9 cellular contexts compared by ENCODE assay signal in the genomic region with DNA sequence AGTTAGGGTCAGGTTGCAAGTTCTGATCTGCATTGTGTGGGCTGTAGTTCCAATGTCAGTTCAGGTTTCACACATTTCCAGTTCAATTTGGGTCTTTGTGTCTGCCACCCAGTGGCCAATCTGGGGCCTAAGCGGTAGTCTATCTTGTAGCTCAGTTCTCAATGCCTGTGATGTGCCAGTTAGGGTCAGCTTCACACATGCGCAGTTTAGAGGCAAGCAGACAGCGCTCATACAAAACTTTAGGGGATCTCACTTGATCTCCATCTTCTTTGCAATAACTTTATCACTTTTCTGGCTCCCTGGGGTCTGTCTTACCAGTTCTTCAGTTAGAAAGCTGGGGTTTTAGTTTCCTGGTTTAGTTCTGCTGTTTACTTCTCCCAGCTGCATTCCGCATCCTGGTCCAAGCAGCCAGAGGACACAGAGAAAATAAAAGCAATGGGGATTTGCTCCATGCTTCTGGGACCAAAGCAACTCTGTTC. TPM values are rescaled to one million over a fixed set of nuclear protein-coding genes. Genes with fewer than 3 reads are reported as not detected.
DNase-seq lines count a peak whose midpoint lies in the region; ATAC-seq, FAIRE-seq and TF ChIP-seq lines count a peak whose summit lies in the region.
"Had no signal": no experiment of that assay in that cellular context is flagged by ENCODE, and none has a peak within 500 bp of the region (broad histone marks: within the 10 kb centered on the region; RNA-seq: fewer than 3 reads in every experiment).

No MANE protein-coding gene starts in this region.

- DNase-seq in DND-41 = peak; percentile 47
- peak; percentile 40 for DNase-seq in RCC 7860 (ENCODE audit: low spot score)
- peak; percentile 31 for DNase-seq in activated T-helper 2 cell treated with anti-CD3 and anti-CD28 coated beads, Interferon-gamma antibody, Interleukin-2, Interleukin-4, amounts not matched to agents 10 μg/mL and 5 μg/mL and 100 μg/mL, durations not matched to agents 14 hours and 24 hours and 36 hours (ENCODE audit: low spot score)
- DNase-seq in foreskin keratinocyte = peak in 1 of 2 donors; percentile 52
- peak; percentile 58 for DNase-seq in neuronal stem cell (ENCODE audit: low spot score)
- DNase-seq in thyroid gland = peak; percentile 81 to 82

- H3K4me2 ChIP-seq in DND-41 (ENCODE audit: insufficient read depth, low read length) = no peak overlapping the region
- H3K4me2 ChIP-seq in neuronal stem cell (ENCODE audit: insufficient read depth, low read length, poor library complexity, severe bottlenecking) = no peak overlapping the region

- no peak overlapping the region for H2BK12ac ChIP-seq in neuronal stem cell (ENCODE audit: low read length)

- H3K4ac ChIP-seq in neuronal stem cell (ENCODE audit: low read length) = no peak overlapping the region

- no peak overlapping the region for H4K91ac ChIP-seq in neuronal stem cell (ENCODE audit: low read depth, low read length, poor library complexity)

- H3K36me3 Mint-ChIP-seq in activated T-helper 2 cell treated with anti-CD3 and anti-CD28 coated beads, Interferon-gamma antibody, Interleukin-2, Interleukin-4, amounts not matched to agents 10 μg/mL and 5 μg/mL and 100 μg/mL, durations not matched to agents 14 hours and 24 hours and 36 hours (ENCODE audit: low read depth) = no peaks in the 10 kb centered on the region

- H4K20me1 ChIP-seq in DND-41 (ENCODE audit: insufficient read depth, low read length) = no peaks in the 10 kb centered on the region

- no peaks in the 10 kb centered on the region for H3K79me2 ChIP-seq in DND-41 (ENCODE audit: insufficient read depth, low read length)

- intact Hi-C loops in activated T-helper 2 cell treated with anti-CD3 and anti-CD28 coated beads, Interferon-gamma antibody, Interleukin-2, Interleukin-4, amounts not matched to agents 10 μg/mL and 5 μg/mL and 100 μg/mL, durations not matched to agents 14 hours and 24 hours and 36 hours (cut with micrococcal nuclease) = loop anchor here (1.0 kb wide), 1 partner anchor 124 kb away; no protein-coding TSS in a partner anchor
- intact Hi-C loops in thyroid gland (cut with DNase I) = loop anchor here (2.0 kb wide), 1 partner anchor 124 kb away; no protein-coding TSS in a partner anchor

- peaks cover 11% of the 10 kb centered on the region for H3K9me3 Mint-ChIP-seq in activated T-helper 2 cell treated with anti-CD3 and anti-CD28 coated beads, Interferon-gamma antibody, Interleukin-2, Interleukin-4, amounts not matched to agents 10 μg/mL and 5 μg/mL and 100 μg/mL, durations not matched to agents 14 hours and 24 hours and 36 hours

- H3K79me1 ChIP-seq in neuronal stem cell (ENCODE audit: low read depth, low read length) = no peaks in the 10 kb centered on the region

- FAIRE-seq in RCC 7860 (lab: Jason Lieb, UNC) = no peak
- FAIRE-seq: colon had no signal

- H3K27ac Mint-ChIP-seq in activated T-helper 2 cell treated with anti-CD3 and anti-CD28 coated beads, Interferon-gamma antibody, Interleukin-2, Interleukin-4, amounts not matched to agents 10 μg/mL and 5 μg/mL and 100 μg/mL, durations not matched to agents 14 hours and 24 hours and 36 hours = no peak overlapping the region

- H3K4me1 ChIP-seq in DND-41 (ENCODE audit: insufficient read depth, low read length) (no peaks in the 10 kb centered on the region), foreskin keratinocyte (no peaks in the 10 kb centered on the region), neuronal stem cell (ENCODE audit: control insufficient read depth in 2 of 2, insufficient read depth in 1 of 2, low read depth in 1 of 2, low read length in 2 of 2) (no peaks in the 10 kb centered on the region), thyroid gland (peaks cover 0 to 6% of the 10 kb centered on the region in 2 donors)

- no peak overlapping the region for H3K18ac ChIP-seq in neuronal stem cell (ENCODE audit: low read length)

- H3K4me3 ChIP-seq in DND-41 (ENCODE audit: low read depth in 1 of 2, low read length in 2 of 2) = no peak overlapping the region
- H3K4me3 ChIP-seq in neuronal stem cell (ENCODE audit: low read length in 2 of 2) = peak overlapping the region in 1 of 2 donors; percentile 40
- H3K4me3 ChIP-seq in thyroid gland (replicated peaks in 1 of 3) = no peak overlapping the region

- H3K9me3 ChIP-seq in DND-41 (ENCODE audit: insufficient read depth, low read length, severe bottlenecking) (peaks cover 12% of the 10 kb centered on the region), neuronal stem cell (replicated peaks in 1 of 2; ENCODE audit: control insufficient read depth in 2 of 2, insufficient read depth in 1 of 2, low read depth in 1 of 2, low read length in 2 of 2) (peaks cover 7 to 17% of the 10 kb centered on the region in 2 donors), thyroid gland (no peaks in the 10 kb centered on the region)

- H3K4me1 Mint-ChIP-seq in activated T-helper 2 cell treated with anti-CD3 and anti-CD28 coated beads, Interferon-gamma antibody, Interleukin-2, Interleukin-4, amounts not matched to agents 10 μg/mL and 5 μg/mL and 100 μg/mL, durations not matched to agents 14 hours and 24 hours and 36 hours (ENCODE audit: low read depth) = peaks cover 2% of the 10 kb centered on the region

- TF ChIP-seq EP300 in Ishikawa (IDR thresholded peaks at IDR 0.05; ENCODE audit: borderline replicate concordance) = no peak

- no peak overlapping the region for H2BK5ac ChIP-seq in neuronal stem cell (ENCODE audit: low read length)

- H3K14ac ChIP-seq in neuronal stem cell (ENCODE audit: low read length) = no peak overlapping the region

- H2AK5ac ChIP-seq in neuronal stem cell (ENCODE audit: low read depth, low read length) = no peak overlapping the region

- no peaks in the 10 kb centered on the region for H3K27me3 ChIP-seq in DND-41 (ENCODE audit: insufficient read depth, low read length, poor library complexity)
- H3K27me3 ChIP-seq in foreskin keratinocyte = no peaks in the 10 kb centered on the region
- no peaks in the 10 kb centered on the region for H3K27me3 ChIP-seq in neuronal stem cell (ENCODE audit: control insufficient read depth in 3 of 3, insufficient read depth in 3 of 3, low read depth in 1 of 3, low read length in 3 of 3)
- no peaks in the 10 kb centered on the region for H3K27me3 ChIP-seq in thyroid gland

- ATAC-seq in DND-41 (ENCODE audit: insufficient read depth, low read depth) (peak; percentile 89), GM21529 (IDR thresholded peaks at IDR 0.05; ENCODE audit: unreplicated experiment) (peak; percentile 99), foreskin keratinocyte (peak; percentile 86)

- no peak overlapping the region for H4K8ac ChIP-seq in neuronal stem cell (ENCODE audit: low read depth, low read length)

- no peaks in the 10 kb centered on the region for H3K27me3 Mint-ChIP-seq in activated T-helper 2 cell treated with anti-CD3 and anti-CD28 coated beads, Interferon-gamma antibody, Interleukin-2, Interleukin-4, amounts not matched to agents 10 μg/mL and 5 μg/mL and 100 μg/mL, durations not matched to agents 14 hours and 24 hours and 36 hours (ENCODE audit: low read depth)

- H3K27ac ChIP-seq in DND-41 (ENCODE audit: low read length) (no peak overlapping the region), foreskin keratinocyte (no peak overlapping the region), neuronal stem cell (replicated peaks; ENCODE audit: low read length) (no peak overlapping the region), thyroid gland (peak overlapping the region in 1 of 3 donors; percentile 17)

- peak; percentile 67 for TF ChIP-seq RAD21 in Ishikawa (IDR thresholded peaks at IDR 0.05; ENCODE audit: low read depth)

- no peak overlapping the region for H3K4me3 Mint-ChIP-seq in activated T-helper 2 cell treated with anti-CD3 and anti-CD28 coated beads, Interferon-gamma antibody, Interleukin-2, Interleukin-4, amounts not matched to agents 10 μg/mL and 5 μg/mL and 100 μg/mL, durations not matched to agents 14 hours and 24 hours and 36 hours (ENCODE audit: low read depth)

- TF ChIP-seq CTCF in DND-41 (IDR thresholded peaks at IDR 0.05; ENCODE audit: borderline replicate concordance, extremely low read depth, low read length, poor library complexity, severe bottlenecking) (peak; percentile 72), foreskin keratinocyte (conservative IDR thresholded peaks at IDR 0.05) (peak; percentile 71), thyroid gland (IDR thresholded peaks at IDR 0.05) (peak; percentile 40 to 85 (median 70))

- H2BK15ac ChIP-seq in neuronal stem cell (ENCODE audit: low read length) = no peak overlapping the region

- no peak for TF ChIP-seq POLR2A in thyroid gland (IDR thresholded peaks at IDR 0.05)

- WGBS in neuronal stem cell (ENCODE audit: extremely low coverage in 2 of 2, insufficient read length in 2 of 2, insufficient replicate concordance in 1 of 2), 2 donors = no CpG with 5 or more reads among the region's 4 CpGs
- 21 to 24% methylated on average over 4 of the region's 4 CpGs for WGBS in thyroid gland, 2 donors

- H2AFZ ChIP-seq in DND-41 (ENCODE audit: low read depth, low read length) = no peak overlapping the region
- peak overlapping the region; percentile 84 for H2AFZ ChIP-seq in neuronal stem cell (ENCODE audit: low read length)

- H3K9ac ChIP-seq in DND-41 (ENCODE audit: low read depth, low read length) (no peak overlapping the region), neuronal stem cell (ENCODE audit: low read depth, low read length, poor library complexity) (no peak overlapping the region)

- H2BK120ac ChIP-seq in neuronal stem cell (ENCODE audit: low read depth, low read length) = no peak overlapping the region

- H3K23ac ChIP-seq in neuronal stem cell (ENCODE audit: low read depth, low read length, poor library complexity) = no peak overlapping the region

- H3K36me3 ChIP-seq in DND-41 (ENCODE audit: insufficient read depth, low read length) (no peaks in the 10 kb centered on the region), neuronal stem cell (replicated peaks in 1 of 2; ENCODE audit: control insufficient read depth in 2 of 2, insufficient read depth in 2 of 2, low read length in 2 of 2) (no peaks in the 10 kb centered on the region), thyroid gland (no peaks in the 10 kb centered on the region)

TF ChIP-seq in Ishikawa, 13 proteins besides CTCF, POLR2A, EP300 and RAD21 (continues in another document):
- TF ChIP-seq CREB1 (IDR thresholded peaks at IDR 0.05; ENCODE audit: low read depth) = no peak

RNA-seq across cellular contexts. Expression of a gene that starts 11.0 kb away (rescaled TPM):
- 46.0 and 51.5 TPM in 2 replicates for total RNA-seq in activated T-helper 2 cell treated with anti-CD3 and anti-CD28 coated beads, Interferon-gamma antibody, Interleukin-2, Interleukin-4, amounts not matched to agents 10 μg/mL and 5 μg/mL and 100 μg/mL, durations not matched to agents 14 hours and 24 hours and 36 hours
- 28.5 and 29.3 TPM in 2 replicates for total RNA-seq in foreskin keratinocyte
- polyA plus RNA-seq in foreskin keratinocyte = 7.4 and 8.4 TPM in 2 replicates
- polyA plus RNA-seq in neuronal stem cell (2013, experiment 1 of 2) = 34.3 TPM
- 35.7 TPM for polyA plus RNA-seq in neuronal stem cell (2013, experiment 2 of 2)
- 10 to 100 TPM; 54.9 to 76.2 (median 58.1) TPM for total RNA-seq in thyroid gland

RNA-seq across cellular contexts. Expression of a gene that starts 22.0 kb away (rescaled TPM):
- total RNA-seq in activated T-helper 2 cell treated with anti-CD3 and anti-CD28 coated beads, Interferon-gamma antibody, Interleukin-2, Interleukin-4, amounts not matched to agents 10 μg/mL and 5 μg/mL and 100 μg/mL, durations not matched to agents 14 hours and 24 hours and 36 hours = 0.25 and 0.32 TPM in 2 replicates
- 0.42 and 0.44 TPM in 2 replicates for total RNA-seq in foreskin keratinocyte
- 0.36 and 0.38 TPM in 2 replicates for polyA plus RNA-seq in foreskin keratinocyte
- polyA plus RNA-seq in neuronal stem cell (2013, experiment 1 of 2) = 1.2 TPM
- polyA plus RNA-seq in neuronal stem cell (2013, experiment 2 of 2) = 1.1 TPM
- 10 to 100 TPM in 1 of 4 donors, 1 to 10 TPM in 3; 5.3 to 14.2 (median 9.1) TPM for total RNA-seq in thyroid gland
